Comparison of ENCODE assay signal across 8 cellular contexts in the genomic region with DNA sequence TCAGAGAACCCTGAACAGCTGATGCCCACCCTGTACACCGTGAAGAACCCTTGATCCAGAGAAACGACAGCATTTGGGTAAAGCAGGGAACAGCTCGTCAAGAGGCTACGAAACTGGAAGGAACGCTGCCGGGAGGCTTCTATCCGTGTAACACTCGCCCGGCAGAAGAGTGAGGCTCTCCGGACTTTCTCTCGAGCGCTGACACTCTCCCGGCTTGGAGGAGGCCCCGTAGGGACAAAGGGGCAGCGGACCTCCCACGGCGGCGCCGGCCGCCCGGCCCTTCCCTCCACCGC. TPM values are rescaled to one million over a fixed set of nuclear protein-coding genes. Genes with fewer than 3 reads are reported as not detected.
DNase-seq lines count a peak whose midpoint lies in the region; ATAC-seq and TF ChIP-seq lines count a peak whose summit lies in the region.

No MANE protein-coding gene starts in this region.

- DNase-seq in A673 (ENCODE audit: low spot score) (no peak), HFFc6 (no peak), mesothelial cell of epicardium (ENCODE audit: low spot score in 2 of 2, unreplicated experiment in 2 of 2) (no peak), GM10266 (ENCODE audit: extremely low spot score) (no peak), kidney tubule cell (ENCODE audit: low spot score) (no peak)

- no TSS peak for BruUV-seq in A673 (replicated peaks; lab: Mats Ljungman, UMichigan)

- intact Hi-C loops in A673 (cut with micrococcal nuclease; ENCODE audit: unreplicated experiment), result no loop called here

- H3K27me3 ChIP-seq in A673 (replicated peaks; ENCODE audit: insufficient read depth, low read depth, low read length, poor library complexity), result no peaks in the 10 kb centered on the region

- POLR2A ChIA-PET in A673 (lab: Charles Lee; ENCODE audit: low non-redundant PET), result no interaction called here

- H3K27ac Mint-ChIP-seq in HFFc6, result peak overlapping the region; percentile 71
- peak overlapping the region; percentile 95 to 98 (median 98) for H3K27ac Mint-ChIP-seq in brain
- H3K27ac Mint-ChIP-seq in mesothelial cell of epicardium, result peak overlapping the region; percentile 90

- TF ChIP-seq CTCF in A673 (conservative IDR thresholded peaks at IDR 0.05; ENCODE audit: low read depth, low read length), result no peak
- TF ChIP-seq CTCF in HFFc6 (IDR thresholded peaks at IDR 0.05), result no peak
- TF ChIP-seq CTCF in brain (conservative IDR thresholded peaks at IDR 0.05), result no peak
- no peak for TF ChIP-seq CTCF in mesothelial cell of epicardium (IDR thresholded peaks at IDR 0.05; ENCODE audit: unreplicated experiment)
- no peak for TF ChIP-seq CTCF in GM10266 (IDR thresholded peaks at IDR 0.05; ENCODE audit: control insufficient read depth, insufficient read depth, low read depth, missing control alignments)

- H3K9me3 ChIP-seq in A673 (ENCODE audit: low read depth, low read length, poor library complexity, severe bottlenecking), result no peaks in the 10 kb centered on the region

- H3K4me1 Mint-ChIP-seq in HFFc6 (ENCODE audit: low read depth) (peaks cover 21% of the 10 kb centered on the region), brain (peaks cover 65% of the 10 kb centered on the region), mesothelial cell of epicardium (peaks cover 56% of the 10 kb centered on the region)

- CTCF ChIA-PET in A673 (lab: Charles Lee), result no interaction called here

- H3K4me3 Mint-ChIP-seq in HFFc6 (peak overlapping the region; percentile 93), brain (peak overlapping the region; percentile 93 to 97 (median 96)), mesothelial cell of epicardium (peak overlapping the region; percentile 88)

- H3K9me3 Mint-ChIP-seq in HFFc6 (no peaks in the 10 kb centered on the region), brain (no peaks in the 10 kb centered on the region), mesothelial cell of epicardium (no peaks in the 10 kb centered on the region)

- ATAC-seq in GM19397 (IDR thresholded peaks at IDR 0.05; ENCODE audit: unreplicated experiment) (no peak), GM18907 (IDR thresholded peaks at IDR 0.05; ENCODE audit: unreplicated experiment) (no peak)

- H3K36me3 Mint-ChIP-seq in HFFc6 (ENCODE audit: low read depth), result peaks cover 7% of the 10 kb centered on the region
- H3K36me3 Mint-ChIP-seq in brain, result peaks cover 27% of the 10 kb centered on the region
- peaks cover 12% of the 10 kb centered on the region for H3K36me3 Mint-ChIP-seq in mesothelial cell of epicardium

- peak overlapping the region; percentile 99 for H3K27ac ChIP-seq in A673 (ENCODE audit: low read depth, low read length, poor library complexity, severe bottlenecking)

- H3K4me3 ChIP-seq in A673 (ENCODE audit: low read depth, low read length, poor library complexity, severe bottlenecking), result peak overlapping the region; percentile 73

- H3K27me3 Mint-ChIP-seq in HFFc6 (ENCODE audit: insufficient read depth) (peaks cover 2% of the 10 kb centered on the region), brain (peaks cover 2% of the 10 kb centered on the region), mesothelial cell of epicardium (ENCODE audit: low read depth) (no peaks in the 10 kb centered on the region)

- H3K36me3 ChIP-seq in A673 (ENCODE audit: insufficient read depth, low read length, poor library complexity, severe bottlenecking), result no peaks in the 10 kb centered on the region

- peaks cover 3% of the 10 kb centered on the region for H3K4me1 ChIP-seq in A673 (ENCODE audit: insufficient read depth, low read length, poor library complexity, severe bottlenecking)

RNA-seq across cellular contexts. Expression of a gene that starts 1.7 kb away (rescaled TPM):
- total RNA-seq in A673 (2021) (17.7 and 18.1 TPM in 2 replicates), mesothelial cell of epicardium (71.5 to 76.3 TPM (median 75.1 TPM) in 3 replicates)
- total RNA-seq in HFFc6 (2021; fragmentation: NEBNext Ultra II Directional; extraction: Animal tissue kit (Norgen Biotek cat#: 25700)), result 10 to 100 TPM; 39.4 to 54.9 (median 47.6) TPM
- 35.2 TPM for polyA plus RNA-seq in brain (ENCODE audit: insufficient read depth, low read depth, low replicate concordance)

RNA-seq across cellular contexts. Expression of a gene that starts 7.2 kb away (rescaled TPM):
- total RNA-seq in A673 (2021), result 14.6 and 15.2 TPM in 2 replicates
- 10 to 100 TPM; 23.9 to 34.2 (median 26.8) TPM for total RNA-seq in HFFc6 (2021; fragmentation: NEBNext Ultra II Directional; extraction: Animal tissue kit (Norgen Biotek cat#: 25700))
- 27.4 TPM for polyA plus RNA-seq in brain (ENCODE audit: insufficient read depth, low read depth, low replicate concordance)
- total RNA-seq in mesothelial cell of epicardium, result 19.8 to 23.3 TPM (median 20.3 TPM) in 3 replicates

RNA-seq across cellular contexts. Expression of a gene that starts 17.4 kb away (rescaled TPM):
- total RNA-seq in A673 (2021), result 0.37 TPM in 1 of 2 replicates, not detected in the other
- under 1 TPM in 5 of 6 experiments, not detected in 1; 0.19 to 0.38 (median 0.23) TPM for total RNA-seq in HFFc6 (2021; fragmentation: NEBNext Ultra II Directional; extraction: Animal tissue kit (Norgen Biotek cat#: 25700))
- 1.6 TPM for polyA plus RNA-seq in brain (ENCODE audit: insufficient read depth, low read depth, low replicate concordance)
- total RNA-seq in mesothelial cell of epicardium, result 2.4 to 3.5 TPM (median 2.7 TPM) in 3 replicates

RNA-seq across cellular contexts. Expression of a gene that starts 19.8 kb away (rescaled TPM):
- total RNA-seq in A673 (2021) (10.2 and 14.4 TPM in 2 replicates), mesothelial cell of epicardium (13.7 to 15.4 TPM (median 14.3 TPM) in 3 replicates)
- 10 to 100 TPM; 30.9 to 37.0 (median 34.1) TPM for total RNA-seq in HFFc6 (2021; fragmentation: NEBNext Ultra II Directional; extraction: Animal tissue kit (Norgen Biotek cat#: 25700))
- 25.5 TPM for polyA plus RNA-seq in brain (ENCODE audit: insufficient read depth, low read depth, low replicate concordance)

RNA-seq across cellular contexts. Expression of a gene that starts 21.6 kb away (rescaled TPM):
- total RNA-seq in A673 (2021) (3.0 and 3.7 TPM in 2 replicates), mesothelial cell of epicardium (2.9 to 3.0 TPM (median 2.9 TPM) in 3 replicates)
- 1 to 10 TPM; 4.7 to 8.3 (median 5.8) TPM for total RNA-seq in HFFc6 (2021; fragmentation: NEBNext Ultra II Directional; extraction: Animal tissue kit (Norgen Biotek cat#: 25700))
- 4.2 TPM for polyA plus RNA-seq in brain (ENCODE audit: insufficient read depth, low read depth, low replicate concordance)
